Comparison of ENCODE assay signal across 8 cellular contexts in the genomic region with DNA sequence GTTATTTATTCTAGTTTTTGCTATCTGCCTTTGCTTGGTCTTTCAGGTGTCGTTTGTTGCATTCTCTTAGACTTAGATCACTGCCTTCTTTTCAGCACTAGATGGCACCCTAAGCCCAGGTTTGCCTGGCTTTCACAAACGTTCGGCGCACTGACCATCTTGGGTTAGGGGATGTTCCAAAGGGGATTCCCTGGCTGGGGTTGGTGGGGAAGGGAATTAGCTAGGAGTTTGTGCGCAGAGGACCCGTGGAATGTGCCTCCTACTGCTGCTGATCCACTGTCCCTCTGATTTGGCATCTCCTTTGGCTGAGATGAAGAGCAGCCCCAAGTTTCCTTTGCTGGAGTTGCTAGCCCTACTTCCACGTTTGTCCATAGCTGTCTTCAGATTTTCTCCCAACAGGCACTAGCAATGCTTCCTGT. TPM values are rescaled to one million over a fixed set of nuclear protein-coding genes. Genes with fewer than 3 reads are reported as not detected.
DNase-seq lines count a peak whose midpoint lies in the region; ATAC-seq lines count a peak whose summit lies in the region.

No MANE protein-coding gene starts in this region.

- DNase-seq in Daoy (ENCODE audit: low read depth): peak; percentile 66
- DNase-seq in NCI-H146 (lab: John Stamatoyannopoulos, UW): peak; percentile 47
- DNase-seq in T-helper 22 cell (ENCODE audit: low read depth): peak; percentile 12
- DNase-seq in central memory CD4-positive, alpha-beta T cell: peak; percentile 21
- DNase-seq in left kidney (ENCODE audit: low read depth, low spot score): peak; percentile 82
- peak; percentile 5 for DNase-seq in stimulated activated CD8-positive, alpha-beta memory T cell treated with anti-CD3 and anti-CD28 coated beads, Interleukin-7, amount 100 ng/mL, for 24 hours (ENCODE audit: low read depth)

- ATAC-seq in GM21825 (IDR thresholded peaks at IDR 0.05; ENCODE audit: unreplicated experiment): peak; percentile 67
- ATAC-seq in GM18873 (IDR thresholded peaks at IDR 0.05; ENCODE audit: low FRiP score, unreplicated experiment): no peak

RNA-seq across cellular contexts. Expression of gene PFN2, which starts 33.9 kb away (rescaled TPM):
- 243 and 282 TPM in 2 replicates for total RNA-seq in Daoy (2014; rRNA removed; shearing (Covaris generic))

Comparison
In these comparisons a context has a peak if more than half of its experiments do, and no peak if none do; other contexts are left out.
1. DNase-seq: peak in every context shown above with its lines; median percentile 82 in left kidney; 66 in Daoy; 47 in NCI-H146; 21 in central memory CD4-positive, alpha-beta T cell; 12 in T-helper 22 cell; 5 in stimulated activated CD8-positive, alpha-beta memory T cell treated with anti-CD3 and anti-CD28 coated beads, Interleukin-7, amount 100 ng/mL, for 24 hours.